39 cellular contexts compared by ENCODE assay signal in genomic region chr3:94001191-94001590, GRCh38. TPM values are rescaled to one million over a fixed set of nuclear protein-coding genes. Genes with fewer than 3 reads are reported as not detected.
"Had no signal": no experiment of that assay in that cellular context is flagged by ENCODE, and none has a peak within 500 bp of the region (broad histone marks: within the 10 kb centered on the region; RNA-seq: fewer than 3 reads in every experiment).

No MANE protein-coding gene starts in this region.

- H3K4me3 ChIP-seq: ascending aorta, cardiac muscle cell, coronary artery, dorsolateral prefrontal cortex, heart left ventricle, right lobe of liver, thyroid gland had no signal

- H3K9me3 ChIP-seq: ascending aorta, heart left ventricle, neutrophil, right lobe of liver, thyroid gland had no signal

- H3K27me3 ChIP-seq: ascending aorta, cardiac muscle cell, dorsolateral prefrontal cortex, foreskin keratinocyte, heart left ventricle, neutrophil, right lobe of liver, thyroid gland had no signal

- DNase-seq: activated CD4-positive, alpha-beta memory T cell treated with anti-CD3 and anti-CD28 coated beads for 36 hours; activated CD4-positive, alpha-beta T cell treated with anti-CD3 and anti-CD28 coated beads for 48 hours; activated CD8-positive, alpha-beta memory T cell treated with anti-CD3 and anti-CD28 coated beads, Interleukin-2, amount 50 U/mL, for 4 hours; activated gamma-delta T cell; activated naive CD4-positive, alpha-beta T cell treated with anti-CD3 and anti-CD28 coated beads, Interleukin-2, amount 10 ng/mL, durations not matched to agents 7 days and 5 days; activated naive CD8-positive, alpha-beta T cell treated with anti-CD3 and anti-CD28 coated beads, Interleukin-2, amount 10 ng/mL, durations not matched to agents 7 days and 5 days; activated T-cell treated with anti-CD3 and anti-CD28 coated beads, Interleukin-2, amount 50 U/mL, for 1 hour; dorsolateral prefrontal cortex; effector memory CD8-positive, alpha-beta T cell; foreskin keratinocyte; heart left ventricle; hypothalamus; immature natural killer cell; kidney; naive B cell; nephron progenitor cell; right lobe of liver; stimulated activated CD4-positive, alpha-beta T cell treated with anti-CD3 and anti-CD28 coated beads, Interleukin-2, amount 100 ng/mL, for 48 hours; stimulated activated naive CD8-positive, alpha-beta T cell treated with anti-CD3 and anti-CD28 coated beads, Interleukin-15, Interleukin-2, amounts not matched to agents 100 U/mL and 50 U/mL, for 24 hours; substantia nigra; T-helper 1 cell; thyroid gland; WERI-Rb-1 had no signal

- H3K36me3 Mint-ChIP-seq: activated CD4-positive, alpha-beta memory T cell treated with anti-CD3 and anti-CD28 coated beads for 36 hours; activated naive CD8-positive, alpha-beta T cell treated with anti-CD3 and anti-CD28 coated beads, Interleukin-2, amount 10 ng/mL, durations not matched to agents 7 days and 5 days; immature natural killer cell had no signal

- H3K9me3 Mint-ChIP-seq: activated CD4-positive, alpha-beta memory T cell treated with anti-CD3 and anti-CD28 coated beads for 36 hours; activated naive CD4-positive, alpha-beta T cell treated with anti-CD3 and anti-CD28 coated beads, Interleukin-2, amount 10 ng/mL, durations not matched to agents 7 days and 5 days; activated naive CD8-positive, alpha-beta T cell treated with anti-CD3 and anti-CD28 coated beads, Interleukin-2, amount 10 ng/mL, durations not matched to agents 7 days and 5 days; activated T-helper 1 cell treated with anti-CD3 and anti-CD28 coated beads, Interleukin-12 subunit alpha, Interleukin-12 subunit beta, Interleukin-2, Interleukin-4 antibody, amounts not matched to agents 30 ng/mL and 10 ng/mL and 1 ng/mL, durations not matched to agents 14 hours and 24 hours and 36 hours; brain; effector memory CD8-positive, alpha-beta T cell; immature natural killer cell; naive B cell; nephron progenitor cell; T-helper 2 cell treated with Interferon-gamma antibody and Interleukin-4, amounts not matched to agents 5 μg/mL and 100 μg/mL, for 36 hours had no signal

- H3K4me3 Mint-ChIP-seq: activated CD4-positive, alpha-beta memory T cell treated with anti-CD3 and anti-CD28 coated beads for 36 hours; activated naive CD4-positive, alpha-beta T cell treated with anti-CD3 and anti-CD28 coated beads, Interleukin-2, amount 10 ng/mL, durations not matched to agents 7 days and 5 days; activated naive CD8-positive, alpha-beta T cell treated with anti-CD3 and anti-CD28 coated beads, Interleukin-2, amount 10 ng/mL, durations not matched to agents 7 days and 5 days; activated T-helper 1 cell treated with anti-CD3 and anti-CD28 coated beads, Interleukin-12 subunit alpha, Interleukin-12 subunit beta, Interleukin-2, Interleukin-4 antibody, amounts not matched to agents 30 ng/mL and 10 ng/mL and 1 ng/mL, durations not matched to agents 14 hours and 24 hours and 36 hours; brain; effector memory CD8-positive, alpha-beta T cell; immature natural killer cell; naive B cell; nephron progenitor cell; T-helper 2 cell treated with Interferon-gamma antibody and Interleukin-4, amounts not matched to agents 5 μg/mL and 100 μg/mL, for 36 hours had no signal

- H3K27ac ChIP-seq: cardiac muscle cell, coronary artery, dorsolateral prefrontal cortex, foreskin keratinocyte, neutrophil, right lobe of liver, thyroid gland, WERI-Rb-1 had no signal

- H3K4me1 Mint-ChIP-seq: nephron progenitor cell had no signal

- H3K4me1 ChIP-seq: foreskin keratinocyte, right lobe of liver, thyroid gland had no signal

- H3K27me3 Mint-ChIP-seq: activated CD4-positive, alpha-beta memory T cell treated with anti-CD3 and anti-CD28 coated beads for 36 hours; activated naive CD4-positive, alpha-beta T cell treated with anti-CD3 and anti-CD28 coated beads, Interleukin-2, amount 10 ng/mL, durations not matched to agents 7 days and 5 days; activated naive CD8-positive, alpha-beta T cell treated with anti-CD3 and anti-CD28 coated beads, Interleukin-2, amount 10 ng/mL, durations not matched to agents 7 days and 5 days; brain; effector memory CD8-positive, alpha-beta T cell; naive B cell; progenitor cell of endocrine pancreas had no signal

- H3K36me3 ChIP-seq: cardiac muscle cell, neutrophil, right lobe of liver, thyroid gland had no signal

- ATAC-seq: activated CD4-positive, CD25-positive, alpha-beta regulatory T cell treated with anti-CD3 and anti-CD28 coated beads, Interleukin-2, amount 50 U/mL, for 24 hours; effector memory CD8-positive, alpha-beta T cell; foreskin keratinocyte; heart left ventricle; right lobe of liver; stimulated activated naive CD8-positive, alpha-beta T cell treated with anti-CD3 and anti-CD28 coated beads, Interleukin-15, Interleukin-2, amounts not matched to agents 100 U/mL and 50 U/mL, for 24 hours had no signal

- H3K27ac Mint-ChIP-seq: activated CD4-positive, alpha-beta memory T cell treated with anti-CD3 and anti-CD28 coated beads for 36 hours; activated naive CD4-positive, alpha-beta T cell treated with anti-CD3 and anti-CD28 coated beads, Interleukin-2, amount 10 ng/mL, durations not matched to agents 7 days and 5 days; activated naive CD8-positive, alpha-beta T cell treated with anti-CD3 and anti-CD28 coated beads, Interleukin-2, amount 10 ng/mL, durations not matched to agents 7 days and 5 days; activated T-helper 1 cell treated with anti-CD3 and anti-CD28 coated beads, Interleukin-12 subunit alpha, Interleukin-12 subunit beta, Interleukin-2, Interleukin-4 antibody, amounts not matched to agents 30 ng/mL and 10 ng/mL and 1 ng/mL, durations not matched to agents 14 hours and 24 hours and 36 hours; effector memory CD8-positive, alpha-beta T cell; nephron progenitor cell; progenitor cell of endocrine pancreas; T-helper 2 cell treated with Interferon-gamma antibody and Interleukin-4, amounts not matched to agents 5 μg/mL and 100 μg/mL, for 36 hours had no signal

RNA-seq across cellular contexts. Expression of gene STX19, which starts 27.2 kb away (rescaled TPM):
- total RNA-seq: activated CD4-positive, alpha-beta memory T cell treated with anti-CD3 and anti-CD28 coated beads for 36 hours; activated CD8-positive, alpha-beta memory T cell treated with anti-CD3 and anti-CD28 coated beads for 36 hours; activated naive CD8-positive, alpha-beta T cell treated with anti-CD3 and anti-CD28 coated beads, Interleukin-2, amount 10 ng/mL, durations not matched to agents 7 days and 5 days; activated T-helper 1 cell treated with anti-CD3 and anti-CD28 coated beads, Interleukin-12 subunit alpha, Interleukin-12 subunit beta, Interleukin-2, Interleukin-4 antibody, amounts not matched to agents 30 ng/mL and 10 ng/mL and 1 ng/mL, durations not matched to agents 14 hours and 24 hours and 36 hours; ascending aorta; cardiac muscle cell; cerebellum; kidney; lung microvascular endothelial cell; osteocyte; progenitor cell of endocrine pancreas; renal cortical epithelial cell; right lobe of liver; skeletal muscle tissue; thyroid gland; ureter had no signal
- polyA plus RNA-seq: cardiac muscle cell, heart left ventricle had no signal
